ENCODE assay signal across 8 cellular contexts in genomic region chr19:35901055-35901644, GRCh38. TPM values are rescaled to one million over a fixed set of nuclear protein-coding genes. Genes with fewer than 3 reads are reported as not detected.
DNase-seq lines count a peak whose midpoint lies in the region; ATAC-seq and TF ChIP-seq lines count a peak whose summit lies in the region.

No MANE protein-coding gene starts in this region.

- peak overlapping the region; percentile 95 for H3K27ac Mint-ChIP-seq in CD8-positive, alpha-beta T cell
- peak overlapping the region; percentile 90 to 97 for H3K27ac Mint-ChIP-seq in natural killer cell

- H3K4me1 ChIP-seq in CD8-positive, alpha-beta T cell (ENCODE audit: insufficient read depth, low read length): peaks cover 52% of the 10 kb centered on the region

- H3K4me1 Mint-ChIP-seq in CD8-positive, alpha-beta T cell (ENCODE audit: low read depth): peaks cover 56% of the 10 kb centered on the region
- H3K4me1 Mint-ChIP-seq in natural killer cell: peaks cover 45 to 74% of the 10 kb centered on the region in 2 donors

- POLR2A ChIA-PET in CD8-positive, alpha-beta T cell (lab: Charles Lee): interaction anchor here (0.7 to 1.1 kb wide), 4 partner anchors 8 to 30 kb away, joined by 3 to 6 read pairs (median 4); no protein-coding TSS in a partner anchor

- no peak for ATAC-seq in CD8-positive, alpha-beta T cell
- no peak for ATAC-seq in natural killer cell
- ATAC-seq in GM21825 (IDR thresholded peaks at IDR 0.05; ENCODE audit: unreplicated experiment): no peak
- ATAC-seq in HG02678 (IDR thresholded peaks at IDR 0.05; ENCODE audit: unreplicated experiment): no peak

- H3K27ac ChIP-seq in CD8-positive, alpha-beta T cell (ENCODE audit: low read depth, low read length): peak overlapping the region; percentile 85

- peak overlapping the region; percentile 72 for H3K4me3 ChIP-seq in CD8-positive, alpha-beta T cell (ENCODE audit: low read depth, low read length)
- peak overlapping the region; percentile 76 for H3K4me3 ChIP-seq in choroid plexus epithelial cell (ENCODE audit: low read depth, low read length)

- no peaks in the 10 kb centered on the region for H3K9me3 Mint-ChIP-seq in CD8-positive, alpha-beta T cell
- no peaks in the 10 kb centered on the region for H3K9me3 Mint-ChIP-seq in natural killer cell

- peak overlapping the region; percentile 100 for H3K4me3 Mint-ChIP-seq in CD8-positive, alpha-beta T cell
- H3K4me3 Mint-ChIP-seq in natural killer cell: peak overlapping the region; percentile 92

- CTCF ChIA-PET in CD8-positive, alpha-beta T cell (lab: Charles Lee): interaction anchor here (0.6 to 1.3 kb wide), 3 partner anchors 20 to 50 kb away, joined by 3 to 5 read pairs (median 3); no protein-coding TSS in a partner anchor

- intact Hi-C loops in CD8-positive, alpha-beta T cell (cut with DNase I, micrococcal nuclease): loop anchor here (5.0 to 10.0 kb wide), 4 partner anchors 686 to 871 kb away; partner anchors contain the start of genes ZNF461 (in 1 of the 2) and ZNF850 (in 1 of the 2)
- intact Hi-C loops in natural killer cell (cut with micrococcal nuclease): loop anchor here (10.0 kb wide), 1 partner anchor 156 kb away; the partner anchor contains the start of genes IGFLR1, LIN37, PSENEN and U2AF1L4

- no peak for TF ChIP-seq CTCF in CD8-positive, alpha-beta T cell (IDR thresholded peaks at IDR 0.05)
- no peak for TF ChIP-seq CTCF in choroid plexus epithelial cell (conservative IDR thresholded peaks at IDR 0.05; ENCODE audit: low read depth, low read length)
- TF ChIP-seq CTCF in natural killer cell (IDR thresholded peaks at IDR 0.05): no peak

- H3K36me3 ChIP-seq in CD8-positive, alpha-beta T cell (ENCODE audit: insufficient read depth, low read length): peaks cover 3% of the 10 kb centered on the region

- H3K9me3 ChIP-seq in CD8-positive, alpha-beta T cell (ENCODE audit: low read length): no peaks in the 10 kb centered on the region

- DNase-seq in CD8-positive, alpha-beta T cell: no peak
- DNase-seq in M059J (ENCODE audit: low read depth) (peak; percentile 79), choroid plexus epithelial cell (ENCODE audit: low read depth) (peak; percentile 37), natural killer cell (no peak), amygdala (lab: John Stamatoyannopoulos, UW) (no peak), NCI-H748 treated with DMSO at 0.1 percent for 48 hours (lab: John Stamatoyannopoulos, UW) (no peak)

- no peaks in the 10 kb centered on the region for H3K27me3 Mint-ChIP-seq in CD8-positive, alpha-beta T cell (ENCODE audit: low read depth)
- H3K27me3 Mint-ChIP-seq in natural killer cell (ENCODE audit: low read depth in 2 of 2): no peaks in the 10 kb centered on the region

- no peaks in the 10 kb centered on the region for H3K27me3 ChIP-seq in CD8-positive, alpha-beta T cell (ENCODE audit: insufficient read depth, low read length)

- peaks cover 33% of the 10 kb centered on the region for H3K36me3 Mint-ChIP-seq in CD8-positive, alpha-beta T cell
- no peaks in the 10 kb centered on the region for H3K36me3 Mint-ChIP-seq in natural killer cell

RNA-seq across cellular contexts. Expression of gene NFKBID, which starts 0.8 kb away (rescaled TPM):
- total RNA-seq in CD8-positive, alpha-beta T cell: 10 to 100 TPM; 39.4 to 40.2 TPM
- 0.91 and 6.1 TPM in 2 replicates for total RNA-seq in M059J (2014; rRNA removed; shearing (Covaris generic))
- total RNA-seq in natural killer cell: 100 to 1,000 TPM in 2 of 3 donors, 10 to 100 TPM in 1; 90.1 to 220 (median 101) TPM

RNA-seq across cellular contexts. Expression of gene HCST, which starts 1.2 kb away (rescaled TPM):
- total RNA-seq in CD8-positive, alpha-beta T cell: 100 to 1,000 TPM; 101 to 114 TPM
- not detected in 2 replicates for total RNA-seq in M059J (2014; rRNA removed; shearing (Covaris generic))
- 100 to 1,000 TPM; 281 to 307 (median 296) TPM for total RNA-seq in natural killer cell

RNA-seq across cellular contexts. Expression of gene TYROBP, which starts 6.9 kb away (rescaled TPM):
- 1 to 10 TPM; 5.2 to 6.2 TPM for total RNA-seq in CD8-positive, alpha-beta T cell
- not detected in 2 replicates for total RNA-seq in M059J (2014; rRNA removed; shearing (Covaris generic))
- total RNA-seq in natural killer cell: 100 to 1,000 TPM; 439 to 494 (median 469) TPM

RNA-seq across cellular contexts. Expression of gene APLP1, which starts 32.8 kb away (rescaled TPM):
- total RNA-seq in CD8-positive, alpha-beta T cell: not detected
- total RNA-seq in M059J (2014; rRNA removed; shearing (Covaris generic)): 42.4 and 51.5 TPM in 2 replicates
- total RNA-seq in natural killer cell: not detected

RNA-seq across cellular contexts. Expression of gene LRFN3, which starts 35.0 kb away (rescaled TPM):
- total RNA-seq in CD8-positive, alpha-beta T cell: 1 to 10 TPM; 2.2 to 3.3 TPM
- total RNA-seq in M059J (2014; rRNA removed; shearing (Covaris generic)): 3.3 and 4.6 TPM in 2 replicates
- total RNA-seq in natural killer cell: 1 to 10 TPM; 2.6 to 9.3 (median 3.2) TPM

Comparison
In these comparisons a context has a peak if more than half of its experiments do, and no peak if none do; other contexts are left out.
1. DNase-seq: peak in M059J (single experiment) and choroid plexus epithelial cell (single experiment); none in CD8-positive, alpha-beta T cell (0 of 7), natural killer cell (single experiment), amygdala (0 of 56) and NCI-H748 treated with DMSO at 0.1 percent for 48 hours (single experiment).
2. RNA of gene HCST, which starts 1.2 kb away (total RNA-seq): 281 to 307 TPM in natural killer cell and 101 to 114 TPM in CD8-positive, alpha-beta T cell; not detected in M059J; every median in the first group is over 10 times any median in the second.
3. RNA of gene TYROBP, which starts 6.9 kb away (total RNA-seq): 439 to 494 TPM in natural killer cell; 5.2 to 6.2 TPM in CD8-positive, alpha-beta T cell and not detected in M059J; every median in the first group is over 10 times any median in the second.